ENCODE assay signal across 20 cellular contexts in genomic region chr1:171911506-171911905, GRCh38.
DNase-seq lines count a peak whose midpoint lies in the region; ATAC-seq and TF ChIP-seq lines count a peak whose summit lies in the region.
"Had no signal": no experiment of that assay in that cellular context is flagged by ENCODE, and none has a peak within 500 bp of the region (broad histone marks: within the 10 kb centered on the region; RNA-seq: fewer than 3 reads in every experiment).

No MANE protein-coding gene starts in this region.

- no peaks in the 10 kb centered on the region for H3K79me1 ChIP-seq in H9 (ENCODE audit: insufficient read depth, low read depth, low read length, poor library complexity, severe bottlenecking)

- no peak overlapping the region for H3K14ac ChIP-seq in H9 (ENCODE audit: insufficient read depth, low read length)

- H3K36me3 ChIP-seq in SJCRH30 = no peaks in the 10 kb centered on the region
- H3K36me3 ChIP-seq: heart left ventricle, neutrophil had no signal

- H2BK15ac ChIP-seq in H9 (ENCODE audit: low read depth, low read length) = no peak overlapping the region

- H3K4me3 Mint-ChIP-seq in H9 (no peak overlapping the region), osteocyte (ENCODE audit: unreplicated experiment) (no peak overlapping the region)
- H3K4me3 Mint-ChIP-seq: activated CD4-positive, alpha-beta memory T cell treated with anti-CD3 and anti-CD28 coated beads, Interleukin-2, amount 10 ng/mL, durations not matched to agents 7 days and 5 days; CD4-positive, alpha-beta T cell had no signal

- peaks cover 33 to 37% of the 10 kb centered on the region in 2 experiments for H3K4me1 Mint-ChIP-seq in H9
- H3K4me1 Mint-ChIP-seq in osteocyte (ENCODE audit: unreplicated experiment) = peaks cover 6% of the 10 kb centered on the region

- H3K27ac Mint-ChIP-seq in H9 = peak overlapping the region in 1 of 3 experiments; percentile 17; a peak in 1 of 7 replicates
- no peak overlapping the region for H3K27ac Mint-ChIP-seq in osteocyte (ENCODE audit: unreplicated experiment)
- H3K27ac Mint-ChIP-seq: activated CD4-positive, alpha-beta memory T cell treated with anti-CD3 and anti-CD28 coated beads, Interleukin-2, amount 10 ng/mL, durations not matched to agents 7 days and 5 days; CD4-positive, alpha-beta T cell had no signal

- no peaks in the 10 kb centered on the region for H4K20me1 ChIP-seq in H9 (ENCODE audit: control insufficient read depth, insufficient read depth, insufficient read length)

- H3K23ac ChIP-seq in H9 (ENCODE audit: insufficient read length, low read depth, low read length) = no peak overlapping the region

- no peaks in the 10 kb centered on the region for H3K9me3 ChIP-seq in H9 (ENCODE audit: control insufficient read depth, low read depth, low read length)
- no peaks in the 10 kb centered on the region for H3K9me3 ChIP-seq in SJCRH30 (replicated peaks)
- H3K9me3 ChIP-seq: heart left ventricle, neutrophil had no signal

- no peak overlapping the region for H3T11ph ChIP-seq in H9 (ENCODE audit: low read length)

- H3K23me2 ChIP-seq in H9 (ENCODE audit: insufficient read length, low read depth, low read length, poor library complexity, severe bottlenecking) = no peaks in the 10 kb centered on the region

- TF ChIP-seq CTCF in H9 (conservative IDR thresholded peaks at IDR 0.05) (no peak), fibroblast of pulmonary artery (IDR thresholded peaks at IDR 0.05; ENCODE audit: low read length, missing control alignments) (no peak), osteocyte (IDR thresholded peaks at IDR 0.05) (no peak)

- no peak overlapping the region for H3K4me3 ChIP-seq in SJCRH30
- H3K4me3 ChIP-seq in fibroblast of pulmonary artery (replicated peaks; ENCODE audit: low read depth, low read length) = no peak overlapping the region
- H3K4me3 ChIP-seq: heart left ventricle had no signal

- ATAC-seq in HG02678 (IDR thresholded peaks at IDR 0.05; ENCODE audit: unreplicated experiment) = no peak
- ATAC-seq: heart left ventricle, sciatic nerve had no signal

- no peak overlapping the region for H2BK20ac ChIP-seq in H9 (ENCODE audit: low read depth, low read length, poor library complexity, severe bottlenecking)

- H3K56ac ChIP-seq in H9 (ENCODE audit: insufficient read length, low read depth, low read length) = no peak overlapping the region

- no peak overlapping the region for H2BK5ac ChIP-seq in H9 (ENCODE audit: insufficient read length, low read length)

- H3K27me3 Mint-ChIP-seq in H9 (ENCODE audit: low read depth) (no peaks in the 10 kb centered on the region), osteocyte (ENCODE audit: unreplicated experiment) (peaks cover 15% of the 10 kb centered on the region)
- H3K27me3 Mint-ChIP-seq: CD4-positive, alpha-beta T cell had no signal

- H3K36me3 Mint-ChIP-seq in H9 (ENCODE audit: insufficient read depth in 1 of 3, low read depth in 3 of 3) = no peaks in the 10 kb centered on the region
- no peaks in the 10 kb centered on the region for H3K36me3 Mint-ChIP-seq in osteocyte (ENCODE audit: unreplicated experiment)

- DNase-seq in A172 (ENCODE audit: low spot score) (peak; percentile 29), H9 (peak; percentile 52), SJCRH30 (peak; percentile 24 to 66), fibroblast of pulmonary artery (ENCODE audit: low read depth) (peak; percentile 28), KG1 (lab: John Stamatoyannopoulos, UW) (no peak), osteocyte (ENCODE audit: extremely low spot score, unreplicated experiment) (no peak), SW 1271 (lab: John Stamatoyannopoulos, UW) (no peak)
- DNase-seq: activated CD4-positive, alpha-beta memory T cell treated with anti-CD3 and anti-CD28 coated beads, Interleukin-2, amount 10 ng/mL, durations not matched to agents 7 days and 5 days; activated T-cell treated with anti-CD3 and anti-CD28 coated beads, Interleukin-2, amount 50 U/mL, for 48 hours; CD4-positive, alpha-beta T cell; DMS79; effector CD4-positive, alpha-beta T cell; heart left ventricle; MV-4-11; NCI-H2029; NCI-H510A treated with DMSO at 0.1 percent for 48 hours had no signal

- H2AFZ ChIP-seq in H9 (ENCODE audit: low read length) = no peak overlapping the region

- no peak overlapping the region for H4K8ac ChIP-seq in H9 (replicated peaks; ENCODE audit: insufficient read length, low read depth, low read length)

- no peak overlapping the region for H3K9ac ChIP-seq in H9 (ENCODE audit: extremely low read depth, insufficient read length, low read length)

- H3K27me3 ChIP-seq in H9 (ENCODE audit: insufficient read depth, low read length) (no peaks in the 10 kb centered on the region), SJCRH30 (no peaks in the 10 kb centered on the region)
- H3K27me3 ChIP-seq: heart left ventricle, neutrophil had no signal

- H3K9me3 Mint-ChIP-seq in H9 (no peaks in the 10 kb centered on the region), osteocyte (ENCODE audit: unreplicated experiment) (no peaks in the 10 kb centered on the region)
- H3K9me3 Mint-ChIP-seq: activated CD4-positive, alpha-beta memory T cell treated with anti-CD3 and anti-CD28 coated beads, Interleukin-2, amount 10 ng/mL, durations not matched to agents 7 days and 5 days; CD4-positive, alpha-beta T cell had no signal

- H3K4me1 ChIP-seq in H9 (ENCODE audit: insufficient read depth, low read length) (peaks cover 15% of the 10 kb centered on the region; the same call in 1 of the 2 replicates), SJCRH30 (peaks cover 35% of the 10 kb centered on the region)

- no peak overlapping the region for H4K5ac ChIP-seq in H9 (ENCODE audit: insufficient read length, low read depth, low read length)

- H2BK12ac ChIP-seq in H9 (ENCODE audit: insufficient read length, low read depth, low read length) = no peak overlapping the region

- H2BK120ac ChIP-seq in H9 (ENCODE audit: low read depth, low read length, poor library complexity, severe bottlenecking) = no peak overlapping the region

- H3K18ac ChIP-seq in H9 (ENCODE audit: insufficient read length, low read depth, low read length) = no peak overlapping the region

- H2AK5ac ChIP-seq in H9 (ENCODE audit: insufficient read length, low read length) = no peak overlapping the region

- WGBS in H9 (ENCODE audit: extremely low coverage, insufficient read length, low lambda C conversion rate) = no CpG with 5 or more reads among the region's 8 CpGs

- peak overlapping the region; percentile 13 for H3K27ac ChIP-seq in H9 (ENCODE audit: insufficient read length, low read depth, low read length)
- peak overlapping the region; percentile 84 for H3K27ac ChIP-seq in SJCRH30
- H3K27ac ChIP-seq: heart left ventricle, neutrophil, VCaP had no signal

- no peak overlapping the region for H4K91ac ChIP-seq in H9 (ENCODE audit: insufficient read length, low read depth, low read length)

- H3K79me2 ChIP-seq in H9 (ENCODE audit: insufficient read depth, low read length) = no peaks in the 10 kb centered on the region

- no peak overlapping the region for H3K4me2 ChIP-seq in H9 (ENCODE audit: insufficient read depth, insufficient read length, low read length)

- H3K4ac ChIP-seq in H9 (ENCODE audit: low read depth, low read length) = no peak overlapping the region

Comparison
In these comparisons a context has a peak if more than half of its experiments do, and no peak if none do; other contexts are left out.
1. DNase-seq: peak in A172 (single experiment), H9 (single experiment), SJCRH30 (2 of 2) and fibroblast of pulmonary artery (single experiment); none in KG1 (single experiment), osteocyte (single experiment) and SW 1271 (0 of 2).